8 cellular contexts compared by ENCODE assay signal in genomic region chr18:23231340-23232021, GRCh38.
DNase-seq lines count a peak whose midpoint lies in the region; ATAC-seq and TF ChIP-seq lines count a peak whose summit lies in the region.

No MANE protein-coding gene starts in this region.

- TF ChIP-seq CTCF in cardiac fibroblast (IDR thresholded peaks at IDR 0.05; ENCODE audit: low read depth, low read length): no peak

- peak; percentile 93 for DNase-seq in AG08395 (ENCODE audit: low spot score)
- DNase-seq in activated CD4-positive, CD25-positive, alpha-beta regulatory T cell treated with anti-CD3 and anti-CD28 coated beads, Interleukin-2, amount 50 U/mL, for 16 hours (ENCODE audit: low read depth, low spot score): peak; percentile 63
- peak; percentile 96 to 99 for DNase-seq in cardiac fibroblast (ENCODE audit: low read depth in 2 of 2)
- DNase-seq in mucosa of gallbladder (ENCODE audit: low spot score): peak; percentile 75
- DNase-seq in stimulated activated naive CD4-positive, alpha-beta T cell (lab: John Stamatoyannopoulos, UW): peak in 5 of 6 experiments; percentile 36 to 72 (median 65)
- no peak for DNase-seq in mesenteric fat pad (ENCODE audit: low spot score)

- H3K4me3 ChIP-seq in cardiac fibroblast (replicated peaks in 1 of 2; ENCODE audit: low read depth in 2 of 2, low read length in 2 of 2): no peak overlapping the region

- ATAC-seq in GM19395 (IDR thresholded peaks at IDR 0.05; ENCODE audit: unreplicated experiment) (peak; percentile 87), HG03558 (IDR thresholded peaks at IDR 0.05; ENCODE audit: extremely low read depth, unreplicated experiment) (peak; percentile 64)
